In the genomic region with DNA sequence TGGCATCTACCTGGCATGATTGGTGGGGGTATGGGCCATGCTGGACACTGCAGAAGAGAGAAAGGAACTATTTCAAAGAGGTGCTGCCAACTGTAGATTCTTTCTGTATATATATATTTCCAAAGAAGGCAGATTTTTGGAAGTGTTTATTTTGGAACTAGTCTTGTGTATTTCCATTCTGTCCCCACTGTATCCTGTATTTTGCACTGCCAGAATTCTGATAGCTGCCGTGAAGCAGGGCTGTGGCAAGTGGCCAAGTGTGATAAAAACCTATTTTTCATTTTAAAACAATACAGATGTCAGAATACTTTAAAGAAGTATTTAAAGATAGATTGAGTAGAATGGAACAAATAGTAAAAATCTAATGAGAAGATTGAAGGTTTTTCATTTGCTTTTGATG, we compare ENCODE assay signal across 17 cellular contexts. TPM values are rescaled to one million over a fixed set of nuclear protein-coding genes. Genes with fewer than 3 reads are reported as not detected.
A peak's percentile ranks its signal among the peaks of the same experiment; 100 is the strongest.
DNase-seq lines count a peak whose midpoint lies in the region; ATAC-seq and TF ChIP-seq lines count a peak whose summit lies in the region.
"Had no signal": no experiment of that assay in that cellular context is flagged by ENCODE, and none has a peak within 500 bp of the region (broad histone marks: within the 10 kb centered on the region; RNA-seq: fewer than 3 reads in every experiment).

No MANE protein-coding gene starts in this region.

- H3K27ac ChIP-seq in left lung: peak overlapping the region in 1 of 2 donors; percentile 33
- H3K27ac ChIP-seq in subcutaneous abdominal adipose tissue (ENCODE audit: low read depth, low read length): peak overlapping the region; percentile 58
- no peak overlapping the region for H3K27ac ChIP-seq in colonic mucosa
- H3K27ac ChIP-seq: BLaER1, GM23248, RWPE1, upper lobe of right lung had no signal

- H3K4me3 ChIP-seq in choroid plexus epithelial cell (ENCODE audit: low read depth, low read length) (no peak overlapping the region), left lung (no peak overlapping the region), subcutaneous abdominal adipose tissue (ENCODE audit: low read depth in 1 of 5, low read length in 5 of 5) (no peak overlapping the region), colonic mucosa (no peak overlapping the region)
- H3K4me3 ChIP-seq: BLaER1, GM23248, upper lobe of right lung had no signal

- DNase-seq in OCI-M1 (lab: John Stamatoyannopoulos, UW): peak; percentile 36
- DNase-seq in choroid plexus epithelial cell (ENCODE audit: low read depth): peak; percentile 41
- no peak for DNase-seq in left lung
- no peak for DNase-seq in SKM-1 treated with dmso at 0.1 percent for 144 hours (lab: John Stamatoyannopoulos, UW; ENCODE audit: unreplicated experiment)
- no peak for DNase-seq in colonic mucosa
- DNase-seq: activated CD8-positive, alpha-beta memory T cell treated with anti-CD3 and anti-CD28 coated beads, Interleukin-2, amount 10 ng/mL, durations not matched to agents 7 days and 5 days; activated naive CD4-positive, alpha-beta T cell; GM23248; NCI-H2081; NCI-H526 treated with DMSO at 0.1 percent for 48 hours; T-helper 2 cell; upper lobe of right lung had no signal

- TF ChIP-seq CTCF in choroid plexus epithelial cell (conservative IDR thresholded peaks at IDR 0.05; ENCODE audit: low read depth, low read length): no peak
- no peak for TF ChIP-seq CTCF in left lung (IDR thresholded peaks at IDR 0.05)
- no peak for TF ChIP-seq CTCF in colonic mucosa (IDR thresholded peaks at IDR 0.05)

- ATAC-seq in left lung (peak; percentile 36), GM21528 (IDR thresholded peaks at IDR 0.05; ENCODE audit: low FRiP score, unreplicated experiment) (no peak)
- ATAC-seq: activated CD4-positive, CD25-positive, alpha-beta regulatory T cell treated with anti-CD3 and anti-CD28 coated beads, Interleukin-2, amount 50 U/mL, for 24 hours; activated CD8-positive, alpha-beta memory T cell treated with anti-CD3 and anti-CD28 coated beads, Interleukin-2, amount 10 ng/mL, durations not matched to agents 7 days and 5 days; upper lobe of right lung had no signal

- H3K36me3 ChIP-seq in left lung: no peaks in the 10 kb centered on the region
- H3K36me3 ChIP-seq in subcutaneous abdominal adipose tissue (ENCODE audit: control insufficient read depth in 5 of 5, insufficient read depth in 5 of 5, low read length in 5 of 5): no peaks in the 10 kb centered on the region
- H3K36me3 ChIP-seq in colonic mucosa: no peaks in the 10 kb centered on the region
- H3K36me3 ChIP-seq: BLaER1, upper lobe of right lung had no signal

- intact Hi-C loops in left lung (cut with DNase I): no loop called here
- intact Hi-C loops in colonic mucosa (cut with DNase I): no loop called here

- H3K27me3 ChIP-seq in left lung (no peaks in the 10 kb centered on the region), subcutaneous abdominal adipose tissue (ENCODE audit: control insufficient read depth in 5 of 5, insufficient read depth in 4 of 5, low read length in 5 of 5) (no peaks in the 10 kb centered on the region), colonic mucosa (no peaks in the 10 kb centered on the region)
- H3K27me3 ChIP-seq: BLaER1, upper lobe of right lung had no signal

- no peak overlapping the region for H3K9ac ChIP-seq in subcutaneous abdominal adipose tissue (ENCODE audit: low read length in 5 of 5)
- no peak overlapping the region for H3K9ac ChIP-seq in colonic mucosa (ENCODE audit: low read depth in 2 of 2, low read length in 2 of 2)
- H3K9ac ChIP-seq: BLaER1, GM23248 had no signal

- H3K4me1 ChIP-seq in left lung: peaks cover 0 to 29% of the 10 kb centered on the region in 2 donors
- H3K4me1 ChIP-seq in subcutaneous abdominal adipose tissue (ENCODE audit: control insufficient read depth in 5 of 5, insufficient read depth in 5 of 5, low read length in 5 of 5): peaks cover 0 to 32% (median 25%) of the 10 kb centered on the region in 5 donors
- H3K4me1 ChIP-seq in colonic mucosa: peaks cover 12% of the 10 kb centered on the region
- H3K4me1 ChIP-seq: BLaER1 had no signal

- no peaks in the 10 kb centered on the region for H3K9me3 ChIP-seq in left lung
- no peaks in the 10 kb centered on the region for H3K9me3 ChIP-seq in subcutaneous abdominal adipose tissue (ENCODE audit: control insufficient read depth in 5 of 5, low read length in 5 of 5)
- no peaks in the 10 kb centered on the region for H3K9me3 ChIP-seq in colonic mucosa
- H3K9me3 ChIP-seq: BLaER1, upper lobe of right lung had no signal

RNA-seq across cellular contexts. Expression of a gene that starts 17.1 kb away (rescaled TPM):
- total RNA-seq in left lung (10 to 100 TPM; 39.4 to 48.8 TPM), colonic mucosa (100 to 1,000 TPM in 1 of 2 donors, 10 to 100 TPM in 1; 88.7 to 109 TPM)

Comparison
In these comparisons a context has a peak if more than half of its experiments do, and no peak if none do; other contexts are left out.
1. DNase-seq: peak in OCI-M1 (single experiment) and choroid plexus epithelial cell (single experiment); none in left lung (0 of 2), SKM-1 treated with dmso at 0.1 percent for 144 hours (single experiment) and colonic mucosa (single experiment).